1 cellular context compared by ENCODE assay signal in genomic region chr10:122013311-122013780, GRCh38.
TF ChIP-seq lines count a peak whose summit lies in the region.

No MANE protein-coding gene starts in this region.

TF ChIP-seq in HepG2, 621 proteins besides CTCF, POLR2A, EP300 and RAD21 (continued from another document and continues in another):
- TF ChIP-seq ZNF639 (CRISPR knock-in tag; conservative IDR thresholded peaks at IDR 0.05) = no peak
- no peak for TF ChIP-seq ZNF7 (CRISPR knock-in tag; IDR thresholded peaks at IDR 0.05)
- no peak for TF ChIP-seq ZNF747 (CRISPR knock-in tag; IDR thresholded peaks at IDR 0.05; ENCODE audit: borderline replicate concordance)
- no peak for TF ChIP-seq ZFYVE20 (CRISPR knock-in tag; IDR thresholded peaks at IDR 0.05; ENCODE audit: borderline replicate concordance, low read depth)
- TF ChIP-seq ZNF367 (CRISPR knock-in tag; IDR thresholded peaks at IDR 0.05; ENCODE audit: borderline replicate concordance) = no peak
- no peak for TF ChIP-seq EED (CRISPR knock-in tag; IDR thresholded peaks at IDR 0.05)
- no peak for TF ChIP-seq KLF9 (CRISPR knock-in tag; IDR thresholded peaks at IDR 0.05; ENCODE audit: low read depth)
- no peak for TF ChIP-seq SNAPC2 (CRISPR knock-in tag; IDR thresholded peaks at IDR 0.05)
- TF ChIP-seq CBX5 (CRISPR knock-in tag; IDR thresholded peaks at IDR 0.05; ENCODE audit: borderline replicate concordance) = 0 out of 2 replicates have a peak, but pooled peaks have one; percentile 15
- no peak for TF ChIP-seq ZBTB44 (CRISPR knock-in tag; IDR thresholded peaks at IDR 0.05)
- TF ChIP-seq RXRB (CRISPR knock-in tag; IDR thresholded peaks at IDR 0.05; ENCODE audit: borderline replicate concordance) = peak; percentile 18; the same call in 1 of the 2 replicates
- peak; percentile 43; the same call in 1 of the 2 replicates for TF ChIP-seq MTA1 (CRISPR knock-in tag; IDR thresholded peaks at IDR 0.05; ENCODE audit: borderline replicate concordance)
- 0 out of 2 replicates have a peak, but pooled peaks have one; percentile 41 for TF ChIP-seq SALL2 (CRISPR knock-in tag; IDR thresholded peaks at IDR 0.05)
- no peak for TF ChIP-seq ZNF781 (CRISPR knock-in tag; IDR thresholded peaks at IDR 0.05; ENCODE audit: borderline replicate concordance, not compliant biosample characterization)
- no peak for TF ChIP-seq ZC3H13 (CRISPR knock-in tag; IDR thresholded peaks at IDR 0.05)
- TF ChIP-seq GPBP1L1 (CRISPR knock-in tag; IDR thresholded peaks at IDR 0.05) = no peak
- TF ChIP-seq NCOR1 (IDR thresholded peaks at IDR 0.05; ENCODE audit: borderline replicate concordance, low read length) = no peak
- TF ChIP-seq JDP2 (CRISPR knock-in tag; IDR thresholded peaks at IDR 0.05; ENCODE audit: borderline replicate concordance) = no peak
- TF ChIP-seq ZFP82 (CRISPR knock-in tag; IDR thresholded peaks at IDR 0.05; ENCODE audit: borderline replicate concordance) = no peak
- no peak for TF ChIP-seq ZSCAN21 (CRISPR knock-in tag; IDR thresholded peaks at IDR 0.05; ENCODE audit: borderline replicate concordance)
- no peak for TF ChIP-seq SKIL (CRISPR knock-in tag; IDR thresholded peaks at IDR 0.05; ENCODE audit: borderline replicate concordance)
- 0 out of 2 replicates have a peak, but pooled peaks have one; percentile 50 for TF ChIP-seq STAT6 (CRISPR knock-in tag; IDR thresholded peaks at IDR 0.05; ENCODE audit: borderline replicate concordance)
- no peak for TF ChIP-seq RBM22 (optimal IDR thresholded peaks at IDR 0.05; ENCODE audit: low read length)
- no peak for TF ChIP-seq ZBTB3 (CRISPR knock-in tag; IDR thresholded peaks at IDR 0.05; ENCODE audit: borderline replicate concordance, low read depth)
- TF ChIP-seq SMYD3 (CRISPR knock-in tag; IDR thresholded peaks at IDR 0.05) = no peak
- TF ChIP-seq ELF1 (CRISPR knock-in tag; IDR thresholded peaks at IDR 0.05) = no peak
- no peak for TF ChIP-seq ZNF597 (CRISPR knock-in tag; IDR thresholded peaks at IDR 0.05)
- TF ChIP-seq ZNF746 (CRISPR knock-in tag; IDR thresholded peaks at IDR 0.05) = no peak
- no peak for TF ChIP-seq SP5 (CRISPR knock-in tag; IDR thresholded peaks at IDR 0.05; ENCODE audit: borderline replicate concordance, low read depth)
- TF ChIP-seq PHF8 (CRISPR knock-in tag; IDR thresholded peaks at IDR 0.05) = peak; percentile 23; the same call in 1 of the 2 replicates
- no peak for TF ChIP-seq ZNF790 (CRISPR knock-in tag; IDR thresholded peaks at IDR 0.05; ENCODE audit: borderline replicate concordance)
- 0 out of 2 replicates have a peak, but pooled peaks have one; percentile 56 for TF ChIP-seq MEIS2 (CRISPR knock-in tag; IDR thresholded peaks at IDR 0.05)
- TF ChIP-seq ZMYM4 (CRISPR knock-in tag; IDR thresholded peaks at IDR 0.05) = no peak
- 0 out of 2 replicates have a peak, but pooled peaks have one; percentile 45 for TF ChIP-seq ZNF839 (CRISPR knock-in tag; IDR thresholded peaks at IDR 0.05; ENCODE audit: borderline replicate concordance)
- no peak for TF ChIP-seq SP4 (CRISPR knock-in tag; IDR thresholded peaks at IDR 0.05)
- TF ChIP-seq ZNF12 (CRISPR knock-in tag; IDR thresholded peaks at IDR 0.05) = no peak
- TF ChIP-seq ARNTL (CRISPR knock-in tag; IDR thresholded peaks at IDR 0.05) = no peak
- no peak for TF ChIP-seq ONECUT2 (CRISPR knock-in tag; IDR thresholded peaks at IDR 0.05)
- no peak for TF ChIP-seq ZNF124 (CRISPR knock-in tag; IDR thresholded peaks at IDR 0.05)
- TF ChIP-seq RFX3 (CRISPR knock-in tag; IDR thresholded peaks at IDR 0.05) = no peak
- TF ChIP-seq ZFP91 (CRISPR knock-in tag; IDR thresholded peaks at IDR 0.05; ENCODE audit: borderline replicate concordance) = peak; percentile 50; the same call in 1 of the 2 replicates
- TF ChIP-seq ZBTB40 (IDR thresholded peaks at IDR 0.05) = no peak
- TF ChIP-seq ZBTB40 (CRISPR knock-in tag; IDR thresholded peaks at IDR 0.05) = no peak
- TF ChIP-seq ESRRA (CRISPR knock-in tag; IDR thresholded peaks at IDR 0.05; ENCODE audit: low read depth) = no peak
